ENCODE assay signal across 8 cellular contexts in the genomic region with DNA sequence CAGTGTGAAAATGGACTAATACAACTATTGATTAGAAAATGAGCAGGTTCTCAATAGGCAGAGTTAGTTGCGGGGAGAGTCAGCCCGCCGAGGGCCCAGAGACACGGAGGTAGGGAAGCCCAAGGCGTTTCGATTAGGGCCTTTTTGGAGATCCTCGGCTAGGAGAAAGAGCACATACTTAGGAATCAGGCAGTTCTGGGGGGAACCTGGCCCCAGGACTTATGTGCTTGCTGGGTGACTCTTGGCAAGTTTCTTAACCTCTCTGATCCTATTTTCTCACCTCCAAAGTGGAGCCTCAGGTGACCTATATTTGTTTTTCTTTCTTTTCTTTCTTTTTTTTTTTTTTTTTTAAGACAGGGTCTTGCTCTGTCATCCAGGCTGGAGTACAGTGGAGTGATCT.
"Had no signal": no experiment of that assay in that cellular context is flagged by ENCODE, and none has a peak within 500 bp of the region (broad histone marks: within the 10 kb centered on the region; RNA-seq: fewer than 3 reads in every experiment).

No MANE protein-coding gene starts in this region.

- DNase-seq: GDM1, GF-D8 had no signal

- H3K4me3 ChIP-seq: GM12878 had no signal

- ATAC-seq: GM12878 had no signal

- FAIRE-seq: G401.6, GM12878, GM12891, GM12892, GM18507, GM19239 had no signal
